Comparison of ENCODE assay signal across 7 cellular contexts in genomic region chr16:88783391-88784073, GRCh38. TPM values are rescaled to one million over a fixed set of nuclear protein-coding genes. Genes with fewer than 3 reads are reported as not detected.
DNase-seq lines count a peak whose midpoint lies in the region; ATAC-seq, FAIRE-seq and TF ChIP-seq lines count a peak whose summit lies in the region.

No MANE protein-coding gene starts in this region.

- peaks cover 4% of the 10 kb centered on the region for H3K27me3 Mint-ChIP-seq in HFFc6 (ENCODE audit: insufficient read depth)
- no peaks in the 10 kb centered on the region for H3K27me3 Mint-ChIP-seq in activated CD4-positive, alpha-beta memory T cell treated with anti-CD3 and anti-CD28 coated beads, Interleukin-2, amount 10 ng/mL, durations not matched to agents 7 days and 5 days

- H3K4me3 Mint-ChIP-seq in HFFc6: peak overlapping the region; percentile 92
- H3K4me3 Mint-ChIP-seq in activated CD4-positive, alpha-beta memory T cell treated with anti-CD3 and anti-CD28 coated beads, Interleukin-2, amount 10 ng/mL, durations not matched to agents 7 days and 5 days: peak overlapping the region; percentile 94

- TF ChIP-seq CTCF in HFFc6 (IDR thresholded peaks at IDR 0.05) (no peak), gastroesophageal sphincter (IDR thresholded peaks at IDR 0.05) (no peak), pancreas (IDR thresholded peaks at IDR 0.05) (no peak)

- H3K4me3 ChIP-seq in gastroesophageal sphincter (peak overlapping the region; percentile 50 to 78), pancreas (peak overlapping the region in 3 of 4 donors; percentile 54 to 81 (median 65))

- TF ChIP-seq POLR2A in gastroesophageal sphincter (IDR thresholded peaks at IDR 0.05): peak in 1 of 2 donors; percentile 16

- H3K4me1 Mint-ChIP-seq in HFFc6 (ENCODE audit: low read depth): peaks cover 39% of the 10 kb centered on the region
- H3K4me1 Mint-ChIP-seq in activated CD4-positive, alpha-beta memory T cell treated with anti-CD3 and anti-CD28 coated beads, Interleukin-2, amount 10 ng/mL, durations not matched to agents 7 days and 5 days: peaks cover 47% of the 10 kb centered on the region

- no peaks in the 10 kb centered on the region for H3K9me3 ChIP-seq in gastroesophageal sphincter
- H3K9me3 ChIP-seq in pancreas: no peaks in the 10 kb centered on the region

- H3K4me1 ChIP-seq in gastroesophageal sphincter (peaks cover 3 to 71% (median 48%) of the 10 kb centered on the region in 3 donors), pancreas (peaks cover 0 to 3% (median 0%) of the 10 kb centered on the region in 3 donors)

- ATAC-seq in gastroesophageal sphincter (peak; percentile 37), pancreas (peak in 3 of 4 donors; percentile 5 to 26 (median 19)), GM21529 (IDR thresholded peaks at IDR 0.05; ENCODE audit: unreplicated experiment) (no peak)

- H3K27ac ChIP-seq in gastroesophageal sphincter (peak overlapping the region; percentile 62 to 99 (median 93)), pancreas (peak overlapping the region; percentile 64 to 90 (median 72))

- H3K27ac Mint-ChIP-seq in HFFc6: peak overlapping the region; percentile 75
- peak overlapping the region; percentile 97 for H3K27ac Mint-ChIP-seq in activated CD4-positive, alpha-beta memory T cell treated with anti-CD3 and anti-CD28 coated beads, Interleukin-2, amount 10 ng/mL, durations not matched to agents 7 days and 5 days

- WGBS in gastroesophageal sphincter (ENCODE audit: low coverage in 1 of 2), 2 donors: 4 to 23% methylated on average over 3 to 4 of the region's 27 CpGs
- 65% methylated on average over 27 of the region's 27 CpGs for WGBS in pancreas, 2 donors

- DNase-seq in HFFc6: no peak
- peak; percentile 35 for DNase-seq in activated CD4-positive, alpha-beta memory T cell treated with anti-CD3 and anti-CD28 coated beads, Interleukin-2, amount 10 ng/mL, durations not matched to agents 7 days and 5 days
- no peak for DNase-seq in pancreas
- no peak for DNase-seq in NCI-H2029 treated with DMSO at 0.1 percent for 48 hours (lab: John Stamatoyannopoulos, UW)
- DNase-seq in stimulated activated CD4-positive, alpha-beta T cell treated with anti-CD3 and anti-CD28 coated beads, Interleukin-1b, Interleukin-23, amount 100 ng/mL, for 48 hours: no peak

- intact Hi-C loops in pancreas (cut with DNase I): loop anchor here in 1 of 3 donors (5.0 kb wide), 1 partner anchor 41 kb away; no protein-coding TSS in a partner anchor

- CTCF ChIA-PET in activated CD4-positive, alpha-beta memory T cell treated with anti-CD3 and anti-CD28 coated beads, Interleukin-2, amount 10 ng/mL, durations not matched to agents 7 days and 5 days (lab: Charles Lee): interaction anchor here (0.9 to 6.1 kb wide), 10 partner anchors 16 to 82 kb away, joined by 3 to 62 read pairs (median 6); partner anchors contain the start of gene TRAPPC2L

- no peak for TF ChIP-seq EP300 in gastroesophageal sphincter (IDR thresholded peaks at IDR 0.05)

- H3K27me3 ChIP-seq in gastroesophageal sphincter: no peaks in the 10 kb centered on the region
- no peaks in the 10 kb centered on the region for H3K27me3 ChIP-seq in pancreas

- FAIRE-seq in pancreas (lab: Jason Lieb, UNC): no peak

- no peaks in the 10 kb centered on the region for H3K36me3 ChIP-seq in gastroesophageal sphincter
- H3K36me3 ChIP-seq in pancreas: no peaks in the 10 kb centered on the region

- H3K36me3 Mint-ChIP-seq in HFFc6 (ENCODE audit: low read depth): peaks cover 8% of the 10 kb centered on the region; the same call in 1 of the 2 replicates
- H3K36me3 Mint-ChIP-seq in activated CD4-positive, alpha-beta memory T cell treated with anti-CD3 and anti-CD28 coated beads, Interleukin-2, amount 10 ng/mL, durations not matched to agents 7 days and 5 days (ENCODE audit: low read depth): peaks cover 19% of the 10 kb centered on the region

- POLR2A ChIA-PET in activated CD4-positive, alpha-beta memory T cell treated with anti-CD3 and anti-CD28 coated beads, Interleukin-2, amount 10 ng/mL, durations not matched to agents 7 days and 5 days (lab: Charles Lee): interaction anchor here (0.7 to 10.0 kb wide), 12 partner anchors 11 to 92 kb away, joined by 3 to 249 read pairs (median 7); partner anchors contain the start of genes APRT, CDT1, GALNS and TRAPPC2L

- H3K9me3 Mint-ChIP-seq in HFFc6: no peaks in the 10 kb centered on the region
- no peaks in the 10 kb centered on the region for H3K9me3 Mint-ChIP-seq in activated CD4-positive, alpha-beta memory T cell treated with anti-CD3 and anti-CD28 coated beads, Interleukin-2, amount 10 ng/mL, durations not matched to agents 7 days and 5 days

RNA-seq across cellular contexts. Expression of gene PIEZO1, which starts 1.5 kb away (rescaled TPM):
- total RNA-seq in HFFc6 (2021; fragmentation: NEBNext Ultra II Directional; extraction: Animal tissue kit (Norgen Biotek cat#: 25700)): 100 to 1,000 TPM; 238 to 293 (median 264) TPM
- total RNA-seq in activated CD4-positive, alpha-beta memory T cell treated with anti-CD3 and anti-CD28 coated beads, Interleukin-2, amount 10 ng/mL, durations not matched to agents 7 days and 5 days: 100 to 1,000 TPM; 308 to 323 TPM
- 100 to 1,000 TPM; 105 to 248 (median 172) TPM for total RNA-seq in gastroesophageal sphincter
- total RNA-seq in pancreas: 10 to 100 TPM; 16.3 to 72.0 (median 23.9) TPM
- polyA plus RNA-seq in pancreas: 100 to 1,000 TPM; 189 to 255 TPM

RNA-seq across cellular contexts. Expression of gene CDT1, which starts 20.1 kb away (rescaled TPM):
- 10 to 100 TPM; 13.3 to 28.2 (median 22.2) TPM for total RNA-seq in HFFc6 (2021; fragmentation: NEBNext Ultra II Directional; extraction: Animal tissue kit (Norgen Biotek cat#: 25700))
- total RNA-seq in activated CD4-positive, alpha-beta memory T cell treated with anti-CD3 and anti-CD28 coated beads, Interleukin-2, amount 10 ng/mL, durations not matched to agents 7 days and 5 days: 100 to 1,000 TPM; 133 to 137 TPM
- total RNA-seq in gastroesophageal sphincter (1 to 10 TPM in 1 of 4 donors, under 1 TPM in 1, not detected in 2; 0.92 to 2.0 TPM), pancreas (1 to 10 TPM in 4 of 6 donors, under 1 TPM in 2; 0.12 to 1.8 (median 1.4) TPM)
- under 1 TPM; 0.30 to 0.35 TPM for polyA plus RNA-seq in pancreas

RNA-seq across cellular contexts. Expression of gene APRT, which starts 28.2 kb away (rescaled TPM):
- 100 to 1,000 TPM; 123 to 163 (median 130) TPM for total RNA-seq in HFFc6 (2021; fragmentation: NEBNext Ultra II Directional; extraction: Animal tissue kit (Norgen Biotek cat#: 25700))
- total RNA-seq in activated CD4-positive, alpha-beta memory T cell treated with anti-CD3 and anti-CD28 coated beads, Interleukin-2, amount 10 ng/mL, durations not matched to agents 7 days and 5 days: 100 to 1,000 TPM; 129 to 136 TPM
- total RNA-seq in gastroesophageal sphincter (100 to 1,000 TPM in 2 of 4 donors, 10 to 100 TPM in 2; 64.9 to 103 (median 92.9) TPM), pancreas (10 to 100 TPM; 38.8 to 85.4 (median 61.6) TPM)
- polyA plus RNA-seq in pancreas: 10 to 100 TPM; 82.7 to 88.2 TPM

Comparison
In these comparisons a context has a peak if more than half of its experiments do, and no peak if none do; other contexts are left out.
1. RNA of gene CDT1, which starts 20.1 kb away (total RNA-seq): 133 to 137 TPM in activated CD4-positive, alpha-beta memory T cell treated with anti-CD3 and anti-CD28 coated beads, Interleukin-2, amount 10 ng/mL, durations not matched to agents 7 days and 5 days and 13.3 to 28.2 TPM in HFFc6; 0.12 to 1.8 TPM in pancreas and 0.92 to 2.0 TPM in gastroesophageal sphincter; every median in the first group is over 4 times any median in the second.